In the genomic region with DNA sequence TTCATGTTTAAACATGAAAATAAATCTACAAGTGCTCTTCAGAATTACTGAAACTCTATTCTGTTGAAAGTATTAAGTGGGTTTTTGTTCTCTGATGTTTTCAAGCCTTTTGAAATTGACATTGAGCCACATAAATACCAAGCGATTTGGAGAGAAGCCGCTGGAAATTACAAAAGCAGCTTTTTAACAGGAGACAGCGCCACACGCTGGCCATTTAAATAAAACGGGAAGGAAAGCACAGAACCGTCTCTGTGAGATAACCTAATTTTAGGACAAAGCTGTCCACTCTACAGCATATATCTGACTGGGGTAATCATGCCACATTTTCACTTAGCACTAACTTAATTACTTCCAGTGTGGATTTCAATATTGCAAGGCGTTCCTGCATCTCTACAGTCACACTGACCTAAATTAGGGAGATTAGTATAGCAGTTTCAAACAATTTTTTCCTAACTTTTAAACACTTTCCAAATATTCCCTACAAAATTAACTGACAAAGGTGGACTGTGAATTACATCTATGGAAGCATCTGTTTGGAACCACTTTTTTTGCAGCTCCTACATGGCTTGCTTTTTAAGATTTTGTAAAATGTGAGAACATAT, we compare ENCODE assay signal across 1 cellular context.
TF ChIP-seq lines count a peak whose summit lies in the region.

No MANE protein-coding gene starts in this region.

TF ChIP-seq in H1, 55 proteins besides CTCF, POLR2A, EP300 and RAD21 (continued from another document):
- TF ChIP-seq, protein P1, sequence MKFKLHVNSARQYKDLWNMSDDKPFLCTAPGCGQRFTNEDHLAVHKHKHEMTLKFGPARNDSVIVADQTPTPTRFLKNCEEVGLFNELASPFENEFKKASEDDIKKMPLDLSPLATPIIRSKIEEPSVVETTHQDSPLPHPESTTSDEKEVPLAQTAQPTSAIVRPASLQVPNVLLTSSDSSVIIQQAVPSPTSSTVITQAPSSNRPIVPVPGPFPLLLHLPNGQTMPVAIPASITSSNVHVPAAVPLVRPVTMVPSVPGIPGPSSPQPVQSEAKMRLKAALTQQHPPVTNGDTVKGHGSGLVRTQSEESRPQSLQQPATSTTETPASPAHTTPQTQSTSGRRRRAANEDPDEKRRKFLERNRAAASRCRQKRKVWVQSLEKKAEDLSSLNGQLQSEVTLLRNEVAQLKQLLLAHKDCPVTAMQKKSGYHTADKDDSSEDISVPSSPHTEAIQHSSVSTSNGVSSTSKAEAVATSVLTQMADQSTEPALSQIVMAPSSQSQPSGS (IDR thresholded peaks at IDR 0.05; ENCODE audit: low read length), result no peak
- no peak for TF ChIP-seq TAF1 (IDR thresholded peaks at IDR 0.05; ENCODE audit: low read depth, low read length)
- TF ChIP-seq SUZ12 (IDR thresholded peaks at IDR 0.05; ENCODE audit: low read length), result no peak
- TF ChIP-seq SRF (IDR thresholded peaks at IDR 0.05; ENCODE audit: low read depth, low read length), result no peak
- no peak for TF ChIP-seq CHD1 (IDR thresholded peaks at IDR 0.05; ENCODE audit: low read depth, low read length)
- TF ChIP-seq, protein P2, sequence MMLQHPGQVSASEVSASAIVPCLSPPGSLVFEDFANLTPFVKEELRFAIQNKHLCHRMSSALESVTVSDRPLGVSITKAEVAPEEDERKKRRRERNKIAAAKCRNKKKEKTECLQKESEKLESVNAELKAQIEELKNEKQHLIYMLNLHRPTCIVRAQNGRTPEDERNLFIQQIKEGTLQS (IDR thresholded peaks at IDR 0.05; ENCODE audit: insufficient read depth, low read depth, low read length), result no peak
- TF ChIP-seq TEAD4 (IDR thresholded peaks at IDR 0.05; ENCODE audit: low read depth, low read length), result no peak
- TF ChIP-seq ZNF274 (IDR thresholded peaks at IDR 0.05; ENCODE audit: borderline replicate concordance, extremely low read depth, low read length), result no peak
- TF ChIP-seq SP1 (IDR thresholded peaks at IDR 0.05; ENCODE audit: low read depth, low read length), result no peak
- no peak for TF ChIP-seq BCL11A (IDR thresholded peaks at IDR 0.05; ENCODE audit: low read depth in 2 of 2, low read length in 2 of 2)
- no peak for TF ChIP-seq BRCA1 (IDR thresholded peaks at IDR 0.05; ENCODE audit: low read depth, low read length)
